In the genomic region with DNA sequence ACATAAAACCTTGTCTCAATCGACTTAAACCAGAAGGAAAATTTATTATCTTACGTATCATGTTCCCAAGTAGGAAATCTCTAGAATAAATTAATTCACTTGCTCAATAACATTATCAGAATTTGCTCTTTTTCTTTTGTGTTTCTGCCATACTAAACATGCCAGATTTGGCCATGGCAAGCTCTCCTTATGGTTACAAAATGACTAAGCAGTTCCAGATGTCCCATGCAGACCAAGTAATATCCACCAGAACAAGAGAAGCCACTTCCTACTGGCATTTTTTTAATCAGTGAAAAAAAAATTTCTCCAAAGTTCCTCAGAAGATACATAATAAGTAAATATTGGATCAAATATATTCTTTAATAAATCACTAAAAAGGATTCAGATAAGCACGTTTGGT, we compare ENCODE assay signal across 1 cellular context.
TF ChIP-seq lines count a peak whose summit lies in the region.

No MANE protein-coding gene starts in this region.

TF ChIP-seq in GM23338, 12 proteins besides CTCF, POLR2A, EP300 and RAD21 (continued from another document):
- TF ChIP-seq REST (IDR thresholded peaks at IDR 0.05; ENCODE audit: unreplicated experiment) (no peak), NANOG (IDR thresholded peaks at IDR 0.05; ENCODE audit: borderline replicate concordance) (no peak), EZH2 (IDR thresholded peaks at IDR 0.05; ENCODE audit: low read depth, unreplicated experiment) (no peak), EZH2phosphoT487 (IDR thresholded peaks at IDR 0.05; ENCODE audit: unreplicated experiment) (no peak)
- TF ChIP-seq, protein P1, sequence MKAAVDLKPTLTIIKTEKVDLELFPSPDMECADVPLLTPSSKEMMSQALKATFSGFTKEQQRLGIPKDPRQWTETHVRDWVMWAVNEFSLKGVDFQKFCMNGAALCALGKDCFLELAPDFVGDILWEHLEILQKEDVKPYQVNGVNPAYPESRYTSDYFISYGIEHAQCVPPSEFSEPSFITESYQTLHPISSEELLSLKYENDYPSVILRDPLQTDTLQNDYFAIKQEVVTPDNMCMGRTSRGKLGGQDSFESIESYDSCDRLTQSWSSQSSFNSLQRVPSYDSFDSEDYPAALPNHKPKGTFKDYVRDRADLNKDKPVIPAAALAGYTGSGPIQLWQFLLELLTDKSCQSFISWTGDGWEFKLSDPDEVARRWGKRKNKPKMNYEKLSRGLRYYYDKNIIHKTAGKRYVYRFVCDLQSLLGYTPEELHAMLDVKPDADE (IDR thresholded peaks at IDR 0.05): no peak
